Comparison of ENCODE assay signal across 11 cellular contexts in the genomic region with DNA sequence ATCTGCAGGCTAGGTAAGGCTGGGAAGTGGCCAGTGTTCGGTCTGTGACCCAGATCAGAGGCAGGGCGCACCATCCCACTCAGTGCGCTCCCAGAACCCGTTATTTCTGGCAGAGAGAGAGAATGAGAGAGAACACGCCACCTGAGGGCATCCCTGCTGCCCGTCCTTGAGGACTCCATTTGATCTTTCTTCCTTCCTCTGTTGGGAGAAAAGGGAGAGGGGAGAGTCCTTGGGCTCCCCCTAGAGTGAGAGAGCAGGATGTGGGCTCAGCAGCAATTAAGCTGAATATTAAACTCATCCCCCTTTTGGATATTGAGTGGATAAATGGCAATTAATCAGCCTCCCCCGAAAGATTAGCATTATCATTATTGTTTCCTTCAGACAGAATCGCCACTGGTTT.
DNase-seq lines count a peak whose midpoint lies in the region; ATAC-seq, FAIRE-seq and TF ChIP-seq lines count a peak whose summit lies in the region.
"Had no signal": no experiment of that assay in that cellular context is flagged by ENCODE, and none has a peak within 500 bp of the region (broad histone marks: within the 10 kb centered on the region; RNA-seq: fewer than 3 reads in every experiment).

No MANE protein-coding gene starts in this region.

- no peaks in the 10 kb centered on the region; the same call in 1 of the 2 replicates for H4K20me1 ChIP-seq in K562 (replicated peaks; ENCODE audit: control insufficient read depth, insufficient read depth, low read length)
- H4K20me1 ChIP-seq in neural progenitor cell (ENCODE audit: low read depth) = peaks cover 2% of the 10 kb centered on the region

- TF ChIP-seq RAD21 in K562 (CRISPR knock-in tag; conservative IDR thresholded peaks at IDR 0.05 in 1 of 2, IDR thresholded peaks at IDR 0.05 in 1 of 2) = peak in 1 of 2 experiments; percentile 19; a peak in 1 of 4 replicates

- peaks cover 9% of the 10 kb centered on the region for H3K36me3 Mint-ChIP-seq in neural progenitor cell

- no peaks in the 10 kb centered on the region for H3K9me3 Mint-ChIP-seq in neural progenitor cell

- TF ChIP-seq CTCF in LNCaP clone FGC (IDR thresholded peaks at IDR 0.05; ENCODE audit: control insufficient read depth, extremely low read depth, insufficient read depth) = peak; percentile 29; the same call in 1 of the 2 replicates
- TF ChIP-seq CTCF in K562 (IDR thresholded peaks at IDR 0.05 in 2 of 3, conservative IDR thresholded peaks at IDR 0.05 in 1 of 3; ENCODE audit: insufficient read depth in 2 of 3, low read depth in 1 of 3, low read length in 3 of 3) = peak; percentile 42 to 46 (median 45)
- TF ChIP-seq CTCF in neural progenitor cell (IDR thresholded peaks at IDR 0.05) = peak; percentile 40

- WGBS in K562 (ENCODE audit: insufficient coverage, low coverage, missing lambda C conversion rate) = 29% methylated on average over 8 of the region's 8 CpGs

- H3K9ac ChIP-seq in K562 (ENCODE audit: insufficient read depth in 1 of 2, low read depth in 2 of 2, low read length in 2 of 2) (no peak overlapping the region), neural progenitor cell (no peak overlapping the region)
- H3K9ac ChIP-seq: parathyroid adenoma had no signal

- no peaks in the 10 kb centered on the region for H3K4me1 Mint-ChIP-seq in neural progenitor cell

- intact Hi-C loops in K562 (cut with micrococcal nuclease) = loop anchor here (10.0 kb wide), 1 partner anchor 489 kb away; no protein-coding TSS in a partner anchor

- no peak for TF ChIP-seq POLR2A in K562 (conservative IDR thresholded peaks at IDR 0.05)

- H3K9me3 ChIP-seq in K562 (replicated peaks; ENCODE audit: control insufficient read depth, insufficient read depth, low read depth, low read length) (no peaks in the 10 kb centered on the region), neural progenitor cell (ENCODE audit: low read depth) (no peaks in the 10 kb centered on the region)
- H3K9me3 ChIP-seq: Peyer's patch had no signal

- H3K4me2 ChIP-seq in K562 (ENCODE audit: insufficient read depth, low read length) (no peak overlapping the region), neural progenitor cell (no peak overlapping the region)

- no peaks in the 10 kb centered on the region for H3F3A ChIP-seq in neural progenitor cell (ENCODE audit: low read depth)

- H3K27ac ChIP-seq in K562 (ENCODE audit: extremely low read depth, low read depth, low read length) (no peak overlapping the region), neural progenitor cell (no peak overlapping the region)
- H3K27ac ChIP-seq: parathyroid adenoma, Peyer's patch had no signal

- H3K27me3 ChIP-seq in K562 (ENCODE audit: control insufficient read depth in 2 of 2, insufficient read depth in 2 of 2, low read length in 2 of 2) (no peaks in the 10 kb centered on the region), neural progenitor cell (no peaks in the 10 kb centered on the region)
- H3K27me3 ChIP-seq: Peyer's patch had no signal

- FAIRE-seq in K562 (lab: Jason Lieb, UNC) = no peak
- FAIRE-seq: A204.1 had no signal

- H3K79me2 ChIP-seq in K562 (ENCODE audit: control insufficient read depth, insufficient read depth, low read length) (no peaks in the 10 kb centered on the region), neural progenitor cell (ENCODE audit: low read depth) (no peaks in the 10 kb centered on the region)

- H3K27ac Mint-ChIP-seq in neural progenitor cell = no peak overlapping the region

- no peak overlapping the region for H3K4me3 Mint-ChIP-seq in neural progenitor cell

- POLR2A ChIA-PET in K562 (lab: Yijun Ruan, JAX) = interaction anchor here (0.8 to 1.3 kb wide), 2 partner anchors 15 to 22 kb away, joined by 3 read pairs; no protein-coding TSS in a partner anchor

- DNase-seq in DMS 273 (lab: John Stamatoyannopoulos, UW; ENCODE audit: unreplicated experiment) = peak; percentile 57
- DNase-seq in DMS 273 treated with DMSO at 0.1 percent for 48 hours (lab: John Stamatoyannopoulos, UW) = no peak
- DNase-seq in LNCaP clone FGC (ENCODE audit: low read depth) = no peak
- DNase-seq in K562 (ENCODE audit: extremely low read depth in 1 of 4, low spot score in 3 of 4) = peak; percentile 10 to 23 (median 17)
- no peak for DNase-seq in neural progenitor cell (ENCODE audit: low spot score)
- DNase-seq in DMS153 treated with DMSO at 0.1 percent for 48 hours (lab: John Stamatoyannopoulos, UW; ENCODE audit: unreplicated experiment) = no peak
- DNase-seq: Peyer's patch had no signal

- CTCF ChIA-PET in K562 (lab: Yijun Ruan, JAX; ENCODE audit: low intra/inter-chr PET ratio) = no interaction called here

- ATAC-seq in K562 = peak; percentile 58; the same call in 2 of the 3 replicates
- ATAC-seq in HG03457 (IDR thresholded peaks at IDR 0.05; ENCODE audit: unreplicated experiment) = no peak
- ATAC-seq in GM18873 (IDR thresholded peaks at IDR 0.05; ENCODE audit: low FRiP score, unreplicated experiment) = no peak

- H3K36me3 ChIP-seq in K562 (ENCODE audit: control insufficient read depth, insufficient read depth, low read length) (no peaks in the 10 kb centered on the region), neural progenitor cell (no peaks in the 10 kb centered on the region)

- no peaks in the 10 kb centered on the region for H3K27me3 Mint-ChIP-seq in neural progenitor cell (ENCODE audit: insufficient read depth, low read depth)

- H2AFZ ChIP-seq in K562 (ENCODE audit: low read depth, low read length) = no peak overlapping the region
- H2AFZ ChIP-seq in neural progenitor cell (replicated peaks) = no peak overlapping the region
- H2AFZ ChIP-seq: parathyroid adenoma had no signal

- H3K4me1 ChIP-seq in K562 (replicated peaks in 1 of 2; ENCODE audit: control insufficient read depth in 2 of 2, insufficient read depth in 2 of 2, low read length in 2 of 2) = no peaks in the 10 kb centered on the region
- H3K4me1 ChIP-seq in neural progenitor cell = no peaks in the 10 kb centered on the region
- H3K4me1 ChIP-seq: parathyroid adenoma, Peyer's patch had no signal

- BruUV-seq in K562 (replicated peaks; lab: Mats Ljungman, UMichigan) = no TSS peak

- TF ChIP-seq EP300 in K562 (IDR thresholded peaks at IDR 0.05; ENCODE audit: low read length) = no peak

- H3K4me3 ChIP-seq in LNCaP clone FGC (ENCODE audit: low read depth, low read length) = no peak overlapping the region
- no peak overlapping the region for H3K4me3 ChIP-seq in K562
- no peak overlapping the region for H3K4me3 ChIP-seq in neural progenitor cell
- H3K4me3 ChIP-seq: Peyer's patch had no signal

- in situ Hi-C loops in K562 (cut with MboI) = loop anchor here (10.0 kb wide), 2 partner anchors 319 to 599 kb away; a partner anchor contains a TSS

- no peaks in the 10 kb centered on the region for H3K9me1 ChIP-seq in K562 (ENCODE audit: control insufficient read depth, insufficient read depth, low read length)

TF ChIP-seq in K562, 482 proteins besides CTCF, POLR2A, EP300 and RAD21:
- TF ChIP-seq MTA2 (IDR thresholded peaks at IDR 0.05; ENCODE audit: low read depth) (no peak), ZNF316 (IDR thresholded peaks at IDR 0.05) (peak; percentile 56), NRF1 (conservative IDR thresholded peaks at IDR 0.05 in 1 of 2, IDR thresholded peaks at IDR 0.05 in 1 of 2) (no peak)
- TF ChIP-seq, protein P1, sequence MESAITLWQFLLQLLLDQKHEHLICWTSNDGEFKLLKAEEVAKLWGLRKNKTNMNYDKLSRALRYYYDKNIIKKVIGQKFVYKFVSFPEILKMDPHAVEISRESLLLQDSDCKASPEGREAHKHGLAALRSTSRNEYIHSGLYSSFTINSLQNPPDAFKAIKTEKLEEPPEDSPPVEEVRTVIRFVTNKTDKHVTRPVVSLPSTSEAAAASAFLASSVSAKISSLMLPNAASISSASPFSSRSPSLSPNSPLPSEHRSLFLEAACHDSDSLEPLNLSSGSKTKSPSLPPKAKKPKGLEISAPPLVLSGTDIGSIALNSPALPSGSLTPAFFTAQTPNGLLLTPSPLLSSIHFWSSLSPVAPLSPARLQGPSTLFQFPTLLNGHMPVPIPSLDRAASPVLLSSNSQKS (CRISPR knock-in tag; IDR thresholded peaks at IDR 0.05) = no peak

Comparison
In these comparisons a context has a peak if more than half of its experiments do, and no peak if none do; other contexts are left out.
1. DNase-seq: peak in DMS 273 (single experiment) and K562 (4 of 4); none in DMS 273 treated with DMSO at 0.1 percent for 48 hours (single experiment), LNCaP clone FGC (single experiment), neural progenitor cell (single experiment) and DMS153 treated with DMSO at 0.1 percent for 48 hours (single experiment).
2. Peak in every context shown above with its lines, with median percentiles within 50 percentile points of each other: CTCF ChIP-seq.